Comparison of ENCODE assay signal across 8 cellular contexts in genomic region chr16:1991135-1991551, GRCh38. TPM values are rescaled to one million over a fixed set of nuclear protein-coding genes. Genes with fewer than 3 reads are reported as not detected.
DNase-seq lines count a peak whose midpoint lies in the region; ATAC-seq and TF ChIP-seq lines count a peak whose summit lies in the region.

No MANE protein-coding gene starts in this region.

- H3K36me3 Mint-ChIP-seq in CD4-positive, alpha-beta T cell (ENCODE audit: low read depth) = peaks cover 10% of the 10 kb centered on the region

- H3K9ac ChIP-seq in iPS-15b (ENCODE audit: low read depth, low read length) = no peak overlapping the region

- H3K4me1 Mint-ChIP-seq in CD4-positive, alpha-beta T cell (ENCODE audit: low read depth) = peaks cover 26% of the 10 kb centered on the region

- peak in 6 of 10 experiments; percentile 24 to 55 (median 49) for DNase-seq in CD4-positive, alpha-beta T cell
- DNase-seq in T-helper 9 cell (peak; percentile 49), NCI-H82 (lab: John Stamatoyannopoulos, UW) (no peak), dermis blood vessel endothelial cell (no peak), brain microvascular endothelial cell (no peak), SKM-1 treated with dmso at 0.1 percent for 144 hours (lab: John Stamatoyannopoulos, UW; ENCODE audit: unreplicated experiment) (no peak)

- H3K4me3 Mint-ChIP-seq in CD4-positive, alpha-beta T cell = peak overlapping the region; percentile 80

- H3K9me3 ChIP-seq in CD4-positive, alpha-beta T cell (ENCODE audit: control insufficient read depth, low read length) = no peaks in the 10 kb centered on the region
- no peaks in the 10 kb centered on the region for H3K9me3 ChIP-seq in iPS-15b (ENCODE audit: control insufficient read depth, insufficient read depth, low read length)

- CTCF ChIA-PET in CD4-positive, alpha-beta T cell (lab: Charles Lee) = interaction anchor here (3.2 kb wide), 1 partner anchor 13 kb away, joined by 17 read pairs; no protein-coding TSS in a partner anchor

- no peaks in the 10 kb centered on the region for H3K4me1 ChIP-seq in iPS-15b (ENCODE audit: control insufficient read depth, insufficient read depth, low read length)

- POLR2A ChIA-PET in CD4-positive, alpha-beta T cell (lab: Charles Lee) = interaction anchor here (0.9 to 5.1 kb wide), 7 partner anchors 19 to 530 kb away, joined by 3 to 55 read pairs (median 5); partner anchors contain the start of genes AMDHD2, NTHL1, PGP and RPS2

- in situ Hi-C loops in brain microvascular endothelial cell (cut with HindIII; ENCODE audit: low pct_ligation_motif_present, low sequenced_read_pairs) = no loop called here

- no peaks in the 10 kb centered on the region for H3K9me3 Mint-ChIP-seq in CD4-positive, alpha-beta T cell

- peak overlapping the region; percentile 79 for H3K27ac Mint-ChIP-seq in CD4-positive, alpha-beta T cell

- peaks cover 26% of the 10 kb centered on the region for H3K27me3 Mint-ChIP-seq in CD4-positive, alpha-beta T cell

- H3K36me3 ChIP-seq in iPS-15b (ENCODE audit: control insufficient read depth, insufficient read depth, low read length) (peaks cover 6% of the 10 kb centered on the region), brain microvascular endothelial cell (replicated peaks) (peaks cover 8% of the 10 kb centered on the region)

- ATAC-seq in CD4-positive, alpha-beta T cell (ENCODE audit: poor library complexity) = peak; percentile 45
- peak; percentile 28 for ATAC-seq in GM21390 (IDR thresholded peaks at IDR 0.05; ENCODE audit: unreplicated experiment)

- H3K4me3 ChIP-seq in iPS-15b (ENCODE audit: low read depth, low read length) (peak overlapping the region; percentile 73), brain microvascular endothelial cell (ENCODE audit: low read depth, low read length) (no peak overlapping the region)

- intact Hi-C loops in CD4-positive, alpha-beta T cell (cut with DNase I, micrococcal nuclease) = loop anchor here in 1 of 2 experiments (5.0 kb wide), 1 partner anchor 49 kb away; the partner anchor contains the start of gene MSRB1

- H3K27ac ChIP-seq in CD4-positive, alpha-beta T cell (ENCODE audit: low read depth, low read length) = no peak overlapping the region
- no peak overlapping the region for H3K27ac ChIP-seq in brain microvascular endothelial cell

- H3K27me3 ChIP-seq in CD4-positive, alpha-beta T cell (ENCODE audit: control insufficient read depth, insufficient read depth, low read length) = peaks cover 13% of the 10 kb centered on the region
- H3K27me3 ChIP-seq in iPS-15b (ENCODE audit: control insufficient read depth, insufficient read depth, low read length) (peaks cover 24% of the 10 kb centered on the region), brain microvascular endothelial cell (replicated peaks) (peaks cover 21% of the 10 kb centered on the region)

- no peak for TF ChIP-seq CTCF in CD4-positive, alpha-beta T cell (IDR thresholded peaks at IDR 0.05)
- no peak for TF ChIP-seq CTCF in brain microvascular endothelial cell (IDR thresholded peaks at IDR 0.05; ENCODE audit: low read depth, low read length, missing control alignments)

RNA-seq across cellular contexts. Expression of gene SYNGR3, which starts 1.4 kb away (rescaled TPM):
- total RNA-seq in CD4-positive, alpha-beta T cell = 1 to 10 TPM; 3.8 to 3.9 TPM
- 1.6 and 2.4 TPM in 2 replicates for total RNA-seq in dermis blood vessel endothelial cell

RNA-seq across cellular contexts. Expression of gene GFER, which starts 7.2 kb away (rescaled TPM):
- total RNA-seq in CD4-positive, alpha-beta T cell = 10 to 100 TPM; 14.5 TPM
- total RNA-seq in dermis blood vessel endothelial cell = 9.0 and 13.4 TPM in 2 replicates

RNA-seq across cellular contexts. Expression of gene NOXO1, which starts 9.9 kb away (rescaled TPM):
- total RNA-seq in CD4-positive, alpha-beta T cell = under 1 TPM; 0.56 to 0.99 TPM
- 0.34 TPM in 1 of 2 replicates, not detected in the other for total RNA-seq in dermis blood vessel endothelial cell

RNA-seq across cellular contexts. Expression of gene ZNF598, which starts 18.5 kb away (rescaled TPM):
- total RNA-seq in CD4-positive, alpha-beta T cell = 10 to 100 TPM; 39.7 to 43.6 TPM
- 19.1 and 28.2 TPM in 2 replicates for total RNA-seq in dermis blood vessel endothelial cell

RNA-seq across cellular contexts. Expression of gene TBL3, which starts 19.3 kb away (rescaled TPM):
- total RNA-seq in CD4-positive, alpha-beta T cell = 10 to 100 TPM; 12.7 to 15.5 TPM
- total RNA-seq in dermis blood vessel endothelial cell = 46.1 and 71.8 TPM in 2 replicates

Comparison
In these comparisons a context has a peak if more than half of its experiments do, and no peak if none do; other contexts are left out.
1. DNase-seq: peak in CD4-positive, alpha-beta T cell (6 of 10) and T-helper 9 cell (single experiment); none in NCI-H82 (single experiment), dermis blood vessel endothelial cell (single experiment), brain microvascular endothelial cell (single experiment) and SKM-1 treated with dmso at 0.1 percent for 144 hours (single experiment).